9 cellular contexts compared by ENCODE assay signal in genomic region chr6:169420912-169421543, GRCh38.
DNase-seq lines count a peak whose midpoint lies in the region; TF ChIP-seq lines count a peak whose summit lies in the region.
"Had no signal": no experiment of that assay in that cellular context is flagged by ENCODE, and none has a peak within 500 bp of the region (broad histone marks: within the 10 kb centered on the region; RNA-seq: fewer than 3 reads in every experiment).

No MANE protein-coding gene starts in this region.

- H3K4me3 ChIP-seq in GM23248: no peak overlapping the region
- H3K4me3 ChIP-seq in LNCaP clone FGC (ENCODE audit: low read depth, low read length): no peak overlapping the region
- H3K4me3 ChIP-seq in osteoblast (ENCODE audit: insufficient read depth, low read length): no peak overlapping the region
- no peak overlapping the region for H3K4me3 ChIP-seq in dorsolateral prefrontal cortex

- H3K9ac ChIP-seq in GM23248: no peak overlapping the region

- no peaks in the 10 kb centered on the region for H3K27me3 Mint-ChIP-seq in chondrocyte (ENCODE audit: low read depth)

- no peaks in the 10 kb centered on the region for H3K36me3 ChIP-seq in GM23248 (ENCODE audit: low read depth)
- no peaks in the 10 kb centered on the region for H3K36me3 ChIP-seq in osteoblast (ENCODE audit: insufficient read depth, low read length)

- no peaks in the 10 kb centered on the region for H3K9me2 ChIP-seq in GM23248 (ENCODE audit: insufficient read depth)

- 82% methylated on average over 15 of the region's 15 CpGs for WGBS in GM23248 (ENCODE audit: low coverage in 1 of 2, low lambda C conversion rate in 2 of 2, missing lambda C conversion rate in 2 of 2), 2 experiments

- no peaks in the 10 kb centered on the region for H3F3A ChIP-seq in GM23248 (ENCODE audit: insufficient read depth)

- H3K9me3 Mint-ChIP-seq in chondrocyte (ENCODE audit: low read depth): peaks cover 12% of the 10 kb centered on the region

- DNase-seq in GM23248: peak; percentile 18
- peak; percentile 38 for DNase-seq in LNCaP clone FGC (ENCODE audit: low read depth)
- DNase-seq in chondrocyte (ENCODE audit: low spot score): no peak
- DNase-seq in osteoblast (ENCODE audit: insufficient read length, low spot score, missing footprints): peak; percentile 83
- DNase-seq in NCI-H2107 (lab: John Stamatoyannopoulos, UW): no peak
- no peak for DNase-seq in occipital lobe (lab: John Stamatoyannopoulos, UW)
- no peak for DNase-seq in dorsolateral prefrontal cortex
- DNase-seq: effector CD4-positive, alpha-beta T cell; NCI-H187 treated with DMSO at 0.1 percent for 48 hours had no signal

- intact Hi-C loops in dorsolateral prefrontal cortex (cut with DNase I): no loop called here

- no peaks in the 10 kb centered on the region for H3K9me3 ChIP-seq in GM23248 (ENCODE audit: low read depth)
- no peaks in the 10 kb centered on the region for H3K9me3 ChIP-seq in osteoblast (ENCODE audit: low read depth, low read length)

- no peak overlapping the region for H2AFZ ChIP-seq in GM23248
- H2AFZ ChIP-seq in osteoblast (ENCODE audit: low read length): no peak overlapping the region

- no peak overlapping the region for H3K4me3 Mint-ChIP-seq in chondrocyte (ENCODE audit: unreplicated experiment)

- H3K4me2 ChIP-seq in GM23248 (ENCODE audit: unreplicated experiment) (no peak overlapping the region), osteoblast (ENCODE audit: insufficient read depth, low read length) (no peak overlapping the region)

- H3K27me3 ChIP-seq in GM23248 (replicated peaks; ENCODE audit: insufficient read depth) (no peaks in the 10 kb centered on the region), osteoblast (ENCODE audit: insufficient read depth, low read length) (no peaks in the 10 kb centered on the region), dorsolateral prefrontal cortex (no peaks in the 10 kb centered on the region)

- H3K4me1 Mint-ChIP-seq in chondrocyte (ENCODE audit: low read depth): no peaks in the 10 kb centered on the region

- H3K79me2 ChIP-seq in GM23248 (ENCODE audit: insufficient read depth) (no peaks in the 10 kb centered on the region), osteoblast (ENCODE audit: insufficient read depth, low read length) (no peaks in the 10 kb centered on the region)

- no peak overlapping the region for H3K27ac ChIP-seq in GM23248
- no peak overlapping the region for H3K27ac ChIP-seq in osteoblast (ENCODE audit: low read depth, low read length)
- H3K27ac ChIP-seq in dorsolateral prefrontal cortex: no peak overlapping the region

- no peaks in the 10 kb centered on the region for H3K4me1 ChIP-seq in GM23248 (ENCODE audit: insufficient read depth)
- no peaks in the 10 kb centered on the region for H3K4me1 ChIP-seq in osteoblast (ENCODE audit: insufficient read depth, low read length)

- in situ Hi-C loops in GM23248 (cut with MboI): no loop called here

- TF ChIP-seq CTCF in LNCaP clone FGC (IDR thresholded peaks at IDR 0.05; ENCODE audit: control insufficient read depth, extremely low read depth, insufficient read depth) (peak; percentile 82), chondrocyte (IDR thresholded peaks at IDR 0.05) (peak; percentile 78), osteoblast (IDR thresholded peaks at IDR 0.05; ENCODE audit: extremely low read depth, low read depth, low read length) (peak; percentile 48), dorsolateral prefrontal cortex (IDR thresholded peaks at IDR 0.05 in 54 of 56, conservative IDR thresholded peaks at IDR 0.05 in 2 of 56; ENCODE audit: low read depth in 1 of 56, partially characterized antibody in 56 of 56) (peak in 14 of 56 donors; percentile 7 to 49 (median 16))

- no peaks in the 10 kb centered on the region for H3K36me3 Mint-ChIP-seq in chondrocyte (ENCODE audit: low read depth)

- H3K27ac Mint-ChIP-seq in chondrocyte (ENCODE audit: unreplicated experiment): no peak overlapping the region

- no peaks in the 10 kb centered on the region for H4K20me1 ChIP-seq in GM23248 (ENCODE audit: insufficient read depth)
- H4K20me1 ChIP-seq in osteoblast (ENCODE audit: insufficient read depth, low read length): no peaks in the 10 kb centered on the region

Comparison
In these comparisons a context has a peak if more than half of its experiments do, and no peak if none do; other contexts are left out.
1. DNase-seq: peak in GM23248 (single experiment), LNCaP clone FGC (single experiment) and osteoblast (single experiment); none in chondrocyte (single experiment), NCI-H2107 (single experiment), occipital lobe (single experiment) and dorsolateral prefrontal cortex (0 of 10).